Comparison of ENCODE assay signal across 23 cellular contexts in genomic region chr12:100963381-100963780, GRCh38.
"Had no signal": no experiment of that assay in that cellular context is flagged by ENCODE, and none has a peak within 500 bp of the region (broad histone marks: within the 10 kb centered on the region; RNA-seq: fewer than 3 reads in every experiment).

No MANE protein-coding gene starts in this region.

- H3K79me2 ChIP-seq: parathyroid adenoma had no signal

- H3K4me3 ChIP-seq: esophagus muscularis mucosa, heart left ventricle, right atrium auricular region, transverse colon had no signal

- H3K4me1 ChIP-seq: esophagus muscularis mucosa, foreskin keratinocyte, heart left ventricle, parathyroid adenoma, right atrium auricular region, transverse colon had no signal

- ATAC-seq: foreskin keratinocyte; heart left ventricle; naive thymus-derived CD8-positive, alpha-beta T cell had no signal

- DNase-seq: activated CD4-positive, alpha-beta T cell treated with anti-CD3 and anti-CD28 coated beads for 4 hours; activated CD4-positive, alpha-beta T cell treated with anti-CD3 and anti-CD28 coated beads, Interleukin-2, amount 50 U/mL, for 48 hours; activated CD8-positive, alpha-beta memory T cell treated with anti-CD3 and anti-CD28 coated beads, Interleukin-2, amount 50 U/mL, for 4 hours; activated gamma-delta T cell; activated naive CD4-positive, alpha-beta T cell treated with anti-CD3 and anti-CD28 coated beads, Interleukin-2, amount 10 ng/mL, durations not matched to agents 7 days and 5 days; activated naive CD8-positive, alpha-beta T cell treated with anti-CD3 and anti-CD28 coated beads, Interleukin-2, amount 10 ng/mL, durations not matched to agents 7 days and 5 days; activated T-cell treated with anti-CD3 and anti-CD28 coated beads, Interleukin-2, amount 50 U/mL, for 24 hours; amniotic stem cell; central memory CD4-positive, alpha-beta T cell; foreskin keratinocyte; heart left ventricle; hypothalamus; immature natural killer cell; kidney; midbrain; naive thymus-derived CD8-positive, alpha-beta T cell; occipital lobe; stimulated activated CD4-positive, alpha-beta T cell treated with anti-CD3 and anti-CD28 coated beads, Interleukin-2, amount 100 ng/mL, for 48 hours; stimulated activated naive CD4-positive, alpha-beta T cell treated with Interleukin-2 at 50 U/mL for 16 hours; transverse colon had no signal

- H3K36me3 ChIP-seq: esophagus muscularis mucosa, heart left ventricle, right atrium auricular region, transverse colon had no signal

- H2AFZ ChIP-seq: parathyroid adenoma had no signal

- H3K27ac ChIP-seq: esophagus muscularis mucosa, foreskin keratinocyte, heart left ventricle, parathyroid adenoma, right atrium auricular region, transverse colon had no signal

- H3K9me3 ChIP-seq: esophagus muscularis mucosa, heart left ventricle, right atrium auricular region, transverse colon had no signal

- H3K27me3 ChIP-seq: foreskin keratinocyte, heart left ventricle, right atrium auricular region, transverse colon had no signal

- H3K9ac ChIP-seq: parathyroid adenoma had no signal
